8 cellular contexts compared by ENCODE assay signal in genomic region chr2:16617282-16618266, GRCh38. TPM values are rescaled to one million over a fixed set of nuclear protein-coding genes. Genes with fewer than 3 reads are reported as not detected.
DNase-seq lines count a peak whose midpoint lies in the region; ATAC-seq, FAIRE-seq and TF ChIP-seq lines count a peak whose summit lies in the region.

No MANE protein-coding gene starts in this region.

- H3K79me2 ChIP-seq in keratinocyte (ENCODE audit: control insufficient read depth, insufficient read depth, low read length) = no peaks in the 10 kb centered on the region

- H3K36me3 Mint-ChIP-seq in activated CD4-positive, alpha-beta T cell treated with anti-CD3 and anti-CD28 coated beads for 36 hours (ENCODE audit: low read depth) = no peaks in the 10 kb centered on the region

- H3K27me3 Mint-ChIP-seq in activated CD4-positive, alpha-beta T cell treated with anti-CD3 and anti-CD28 coated beads for 36 hours = peaks cover 5% of the 10 kb centered on the region

- intact Hi-C loops in activated CD4-positive, alpha-beta T cell treated with anti-CD3 and anti-CD28 coated beads for 36 hours (cut with DNase I, micrococcal nuclease) = no loop called here
- intact Hi-C loops in ascending aorta (cut with DNase I) (no loop called here), upper lobe of right lung (cut with DNase I) (loop anchor here (5.0 kb wide), 1 partner anchor 140 kb away; no protein-coding TSS in a partner anchor), left colon (cut with DNase I, micrococcal nuclease) (loop anchor here in 1 of 2 donors (5.0 kb wide), 1 partner anchor 140 kb away; no protein-coding TSS in a partner anchor)

- H3K4me3 ChIP-seq in ascending aorta = no peak overlapping the region
- no peak overlapping the region for H3K4me3 ChIP-seq in keratinocyte (ENCODE audit: control insufficient read depth in 2 of 3, extremely low read depth in 1 of 3, insufficient read depth in 2 of 3, low read depth in 1 of 3, low read length in 3 of 3)
- H3K4me3 ChIP-seq in upper lobe of right lung = no peak overlapping the region

- peak overlapping the region; percentile 7 for H3K4me2 ChIP-seq in keratinocyte (ENCODE audit: control insufficient read depth, extremely low read depth, insufficient read depth, low read depth, low read length)

- no peaks in the 10 kb centered on the region for H3K9me3 ChIP-seq in ascending aorta
- no peaks in the 10 kb centered on the region for H3K9me3 ChIP-seq in keratinocyte (ENCODE audit: control insufficient read depth, low read depth, low read length)
- no peaks in the 10 kb centered on the region for H3K9me3 ChIP-seq in upper lobe of right lung

- H2AFZ ChIP-seq in keratinocyte (ENCODE audit: control insufficient read depth, low read length) = peak overlapping the region; percentile 75

- POLR2A ChIA-PET in activated CD4-positive, alpha-beta T cell treated with anti-CD3 and anti-CD28 coated beads for 36 hours (lab: Charles Lee) = no interaction called here

- no peak overlapping the region for H3K4me3 Mint-ChIP-seq in activated CD4-positive, alpha-beta T cell treated with anti-CD3 and anti-CD28 coated beads for 36 hours

- H4K20me1 ChIP-seq in keratinocyte (ENCODE audit: control insufficient read depth, extremely low read depth, insufficient read depth, low read length) = no peaks in the 10 kb centered on the region

- H3K27ac Mint-ChIP-seq in activated CD4-positive, alpha-beta T cell treated with anti-CD3 and anti-CD28 coated beads for 36 hours = no peak overlapping the region

- dilution Hi-C loops in keratinocyte (cut with MboI; ENCODE audit: extremely low pct_ligation_motif_present, low sequenced_read_pairs) = no loop called here

- H3K27me3 ChIP-seq in ascending aorta (no peaks in the 10 kb centered on the region), keratinocyte (ENCODE audit: control insufficient read depth, extremely low read depth, insufficient read depth, low read length) (peaks cover 2% of the 10 kb centered on the region), upper lobe of right lung (no peaks in the 10 kb centered on the region)

- H3K36me3 ChIP-seq in ascending aorta (peaks cover 0 to 5% of the 10 kb centered on the region in 2 donors), keratinocyte (ENCODE audit: control insufficient read depth in 2 of 2, extremely low read depth in 1 of 2, insufficient read depth in 2 of 2, low read length in 2 of 2) (no peaks in the 10 kb centered on the region), upper lobe of right lung (peaks cover 27% of the 10 kb centered on the region)

- H3K9me3 Mint-ChIP-seq in activated CD4-positive, alpha-beta T cell treated with anti-CD3 and anti-CD28 coated beads for 36 hours (ENCODE audit: low read depth) = no peaks in the 10 kb centered on the region

- CTCF ChIA-PET in activated CD4-positive, alpha-beta T cell treated with anti-CD3 and anti-CD28 coated beads for 36 hours (lab: Charles Lee) = interaction anchor here (0.6 to 3.4 kb wide), 4 partner anchors 9 to 139 kb away, joined by 3 to 20 read pairs (median 4); no protein-coding TSS in a partner anchor

- no peak overlapping the region for H3K27ac ChIP-seq in ascending aorta
- no peak overlapping the region for H3K27ac ChIP-seq in keratinocyte (ENCODE audit: control insufficient read depth, insufficient read depth, low read length)
- peak overlapping the region; percentile 14 for H3K27ac ChIP-seq in upper lobe of right lung

- no peaks in the 10 kb centered on the region for H3K4me1 ChIP-seq in ascending aorta
- H3K4me1 ChIP-seq in keratinocyte (ENCODE audit: control insufficient read depth, extremely low read depth, insufficient read depth, low read length) = peaks cover 7% of the 10 kb centered on the region
- H3K4me1 ChIP-seq in upper lobe of right lung = peaks cover 49% of the 10 kb centered on the region

- no peak overlapping the region for H3K9ac ChIP-seq in keratinocyte (ENCODE audit: control insufficient read depth, extremely low read depth, insufficient read depth, low read length)

- peak; percentile 15 for DNase-seq in activated CD4-positive, alpha-beta T cell treated with anti-CD3 and anti-CD28 coated beads for 36 hours
- DNase-seq in activated CD4-positive, alpha-beta T cell treated with anti-CD3 and anti-CD28 coated beads for 4 hours = no peak
- DNase-seq in ascending aorta (ENCODE audit: low spot score in 2 of 2) (no peak), keratinocyte (ENCODE audit: low read depth, low spot score) (no peak), upper lobe of right lung (no peak), HuH-7.5 (ENCODE audit: low spot score) (no peak), left colon (no peak)

- ATAC-seq in activated CD4-positive, alpha-beta T cell treated with anti-CD3 and anti-CD28 coated beads for 36 hours = no peak
- peak; percentile 60 for ATAC-seq in upper lobe of right lung
- ATAC-seq in left colon = no peak
- no peak for ATAC-seq in GM19324 (IDR thresholded peaks at IDR 0.05; ENCODE audit: low FRiP score, unreplicated experiment)

- peak in 2 of 3 experiments; percentile 27 to 46 for TF ChIP-seq CTCF in ascending aorta (IDR thresholded peaks at IDR 0.05)
- peak; percentile 41 to 49 (median 44) for TF ChIP-seq CTCF in keratinocyte (optimal IDR thresholded peaks at IDR 0.05 in 1 of 3, IDR thresholded peaks at IDR 0.05 in 1 of 3, conservative IDR thresholded peaks at IDR 0.05 in 1 of 3; ENCODE audit: extremely low read depth in 1 of 3, insufficient read depth in 2 of 3, low read length in 3 of 3)
- TF ChIP-seq CTCF in upper lobe of right lung (IDR thresholded peaks at IDR 0.05) = peak; percentile 43

- FAIRE-seq in keratinocyte (lab: Jason Lieb, UNC) = no peak

- H3K9me1 ChIP-seq in keratinocyte (ENCODE audit: control insufficient read depth, extremely low read depth, insufficient read depth, low read length) = no peaks in the 10 kb centered on the region

- peaks cover 11% of the 10 kb centered on the region for H3K4me1 Mint-ChIP-seq in activated CD4-positive, alpha-beta T cell treated with anti-CD3 and anti-CD28 coated beads for 36 hours

RNA-seq across cellular contexts. Expression of gene CYRIA, which starts 48.1 kb away (rescaled TPM):
- total RNA-seq in activated CD4-positive, alpha-beta T cell treated with anti-CD3 and anti-CD28 coated beads for 36 hours = 1 to 10 TPM; 2.5 to 2.8 TPM
- 7.1 TPM for total RNA-seq in ascending aorta
- 0.69 to 1.4 TPM (median 0.79 TPM) in 3 replicates for polyA plus RNA-seq in keratinocyte
- 4.4 TPM for polyA plus RNA-seq in keratinocyte (2011; ENCODE audit: low read depth)
- 1.1 and 1.9 TPM in 2 replicates for polyA plus RNA-seq in keratinocyte (2011; cell fraction: cytosol; rRNA removed)
- 2.3 TPM in 2 replicates for polyA plus RNA-seq in keratinocyte (2011; cell fraction: nucleus; rRNA removed)
- polyA plus RNA-seq in keratinocyte (2012; ENCODE audit: low replicate concordance) = 0.17 and 3.2 TPM in 2 replicates
- polyA minus RNA-seq in keratinocyte = 0.58 to 0.63 TPM in 2 of 3 replicates, not detected in the other
- 0.58 TPM for polyA minus RNA-seq in keratinocyte (2011; cell fraction: cytosol; rRNA and poly(A)+ RNA removed)
- polyA minus RNA-seq in keratinocyte (2011; cell fraction: nucleus; rRNA and poly(A)+ RNA removed) = 1.6 and 2.4 TPM in 2 replicates
- total RNA-seq in upper lobe of right lung = 24.2 TPM
- 1 to 10 TPM; 2.4 to 6.4 TPM for total RNA-seq in left colon
